In genomic region chr12:48472259-48472658, GRCh38 we compare ENCODE assay signal across 1 cellular context.
TF ChIP-seq lines count a peak whose summit lies in the region.

TSS of gene ANP32D (plus strand) at chr12:48472559. CDS start at chr12:48472665, 106 bp downstream.

TF ChIP-seq in A549, 52 proteins besides CTCF, POLR2A, EP300 and RAD21:
- TF ChIP-seq, protein P1, sequence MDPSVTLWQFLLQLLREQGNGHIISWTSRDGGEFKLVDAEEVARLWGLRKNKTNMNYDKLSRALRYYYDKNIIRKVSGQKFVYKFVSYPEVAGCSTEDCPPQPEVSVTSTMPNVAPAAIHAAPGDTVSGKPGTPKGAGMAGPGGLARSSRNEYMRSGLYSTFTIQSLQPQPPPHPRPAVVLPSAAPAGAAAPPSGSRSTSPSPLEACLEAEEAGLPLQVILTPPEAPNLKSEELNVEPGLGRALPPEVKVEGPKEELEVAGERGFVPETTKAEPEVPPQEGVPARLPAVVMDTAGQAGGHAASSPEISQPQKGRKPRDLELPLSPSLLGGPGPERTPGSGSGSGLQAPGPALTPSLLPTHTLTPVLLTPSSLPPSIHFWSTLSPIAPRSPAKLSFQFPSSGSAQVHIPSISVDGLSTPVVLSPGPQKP (IDR thresholded peaks at IDR 0.05; ENCODE audit: low read depth, low read length) = no peak
- TF ChIP-seq JUN (IDR thresholded peaks at IDR 0.05) (no peak), EHMT2 (IDR thresholded peaks at IDR 0.05; ENCODE audit: low read depth) (no peak), NFE2L2 (conservative IDR thresholded peaks at IDR 0.05; ENCODE audit: low read length) (no peak), ESRRA (IDR thresholded peaks at IDR 0.05; ENCODE audit: borderline replicate concordance, low read length) (no peak)
